ENCODE assay signal across 1 cellular context in the genomic region with DNA sequence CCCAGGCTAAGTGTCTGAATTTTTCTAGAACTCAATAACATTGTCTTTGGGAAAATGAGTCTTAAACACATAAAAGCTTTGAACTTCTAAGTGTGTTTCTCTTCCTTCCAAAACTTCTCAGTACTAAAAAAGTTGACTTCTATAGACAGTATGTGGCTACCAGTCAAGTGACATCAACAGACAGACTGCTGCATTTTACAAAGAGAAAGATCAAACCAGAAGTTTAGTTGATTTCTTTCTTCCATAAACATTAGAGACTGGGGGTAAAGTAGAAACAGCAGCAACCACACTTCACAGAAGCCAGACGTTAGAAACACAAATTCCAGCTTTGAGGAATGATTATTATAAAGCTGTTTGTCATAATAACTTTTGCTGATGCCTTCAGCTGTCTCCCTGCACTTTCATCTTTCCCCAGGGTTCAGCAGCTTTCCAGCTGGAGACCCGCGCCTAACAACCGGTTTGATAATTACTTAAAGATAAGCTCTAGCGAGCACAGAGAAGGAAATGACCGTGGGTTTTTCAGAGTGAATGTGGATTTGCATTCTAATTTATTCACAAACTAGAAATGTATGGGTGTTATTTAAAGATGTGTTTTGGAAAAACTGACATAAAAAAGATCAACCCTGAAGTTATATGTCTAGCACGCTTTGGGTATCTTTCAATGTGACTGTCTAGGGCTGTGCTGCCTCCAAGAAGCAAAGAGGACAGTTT.
A peak's percentile ranks its signal among the peaks of the same experiment; 100 is the strongest.
TF ChIP-seq lines count a peak whose summit lies in the region.

No MANE protein-coding gene starts in this region.

TF ChIP-seq in endothelial cell of umbilical vein, 7 proteins besides CTCF, POLR2A, EP300 and RAD21 (continued from another document):
- TF ChIP-seq JUN (IDR thresholded peaks at IDR 0.05; ENCODE audit: borderline replicate concordance, insufficient read depth, insufficient read length, low read depth) (no peak), EZH2 (IDR thresholded peaks at IDR 0.05; ENCODE audit: borderline replicate concordance, low read depth, low read length, severe bottlenecking) (peak; percentile 15), GATA2 (IDR thresholded peaks at IDR 0.05; ENCODE audit: insufficient read depth, insufficient read length, low read depth, low read length) (no peak)
- TF ChIP-seq, protein P1, sequence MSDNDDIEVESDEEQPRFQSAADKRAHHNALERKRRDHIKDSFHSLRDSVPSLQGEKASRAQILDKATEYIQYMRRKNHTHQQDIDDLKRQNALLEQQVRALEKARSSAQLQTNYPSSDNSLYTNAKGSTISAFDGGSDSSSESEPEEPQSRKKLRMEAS (IDR thresholded peaks at IDR 0.05; ENCODE audit: insufficient read depth, insufficient read length), result no peak
TF ChIP-seq in endothelial cell of umbilical vein: peak in this region for 1.
